In the genomic region with DNA sequence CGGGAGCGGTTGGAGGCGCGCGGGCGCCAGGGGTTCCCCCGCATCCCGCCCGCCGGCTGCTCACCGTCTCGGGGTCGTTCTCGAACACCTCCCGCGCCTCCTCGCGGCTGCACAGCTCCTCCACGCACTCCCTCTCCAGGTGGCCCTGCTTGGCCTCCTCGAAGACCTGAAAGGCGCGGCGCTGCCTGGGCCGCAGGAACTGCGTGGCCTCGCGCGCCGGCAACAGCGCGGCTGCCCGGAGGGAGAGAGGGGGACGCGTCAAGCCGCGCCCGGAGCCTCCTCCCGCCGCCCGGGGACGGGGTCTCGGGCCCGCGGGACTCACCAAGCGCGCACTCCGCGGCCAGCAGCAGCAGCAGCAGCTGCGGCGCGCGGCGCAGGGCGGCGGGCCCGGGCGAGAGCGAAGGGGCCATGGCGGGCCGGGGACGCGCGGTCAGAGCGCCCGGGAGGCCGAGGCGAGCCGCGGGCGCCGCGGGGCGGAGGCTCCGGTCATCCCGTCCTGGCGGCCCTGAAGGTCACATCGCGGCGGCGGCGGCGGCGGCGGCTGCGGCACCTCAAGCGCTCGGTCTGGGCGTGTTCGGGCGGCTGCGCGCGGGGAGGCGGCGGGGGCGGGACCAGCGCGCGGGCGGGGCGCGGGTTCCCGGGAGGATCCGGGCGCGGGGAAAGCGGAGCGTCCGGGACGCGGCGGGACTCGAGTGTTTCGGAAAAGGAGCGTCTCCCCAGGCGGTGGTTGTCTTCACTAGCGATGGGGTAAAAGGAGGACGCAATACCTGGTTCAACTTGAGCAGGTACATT, we compare ENCODE assay signal across 8 cellular contexts. TPM values are rescaled to one million over a fixed set of nuclear protein-coding genes. Genes with fewer than 3 reads are reported as not detected.
DNase-seq lines count a peak whose midpoint lies in the region; ATAC-seq and TF ChIP-seq lines count a peak whose summit lies in the region.

Gene GAS6 (minus strand): TSS at position 566 of the 792 bp plus-strand sequence. CDS start 156 bp downstream, at position 410.

- peaks cover 13% of the 10 kb centered on the region for H3K4me1 Mint-ChIP-seq in activated naive CD8-positive, alpha-beta T cell (ENCODE audit: low read depth)

- peak within 1 kb of the TSS; percentile 93 for H2AFZ ChIP-seq in KMS-11 (ENCODE audit: low read depth)

- H4K20me1 ChIP-seq in KMS-11 (ENCODE audit: insufficient read depth) = no peaks in the 10 kb centered on the region

- H3K27me3 ChIP-seq in KMS-11 (ENCODE audit: insufficient read depth, low read depth) = peaks cover 12% of the 10 kb centered on the region

- H3K4me3 Mint-ChIP-seq in activated naive CD8-positive, alpha-beta T cell = peak within 1 kb of the TSS; percentile 78

- H3K9me3 Mint-ChIP-seq in activated naive CD8-positive, alpha-beta T cell (ENCODE audit: low read depth) = no peaks in the 10 kb centered on the region

- peak within 1 kb of the TSS; percentile 63 for H3K4me2 ChIP-seq in KMS-11

- intact Hi-C loops in Right ventricle myocardium inferior (cut with DNase I) = loop anchor here (1.0 to 5.0 kb wide), 3 partner anchors 19 to 47 kb away; no protein-coding TSS in a partner anchor

- peaks cover 25% of the 10 kb centered on the region for H3K4me1 ChIP-seq in KMS-11 (ENCODE audit: low read depth, poor library complexity, severe bottlenecking)

- no peak for TF ChIP-seq CTCF in KMS-11 (conservative IDR thresholded peaks at IDR 0.05; ENCODE audit: low read depth, low read length)
- no peak for TF ChIP-seq CTCF in omental fat pad (IDR thresholded peaks at IDR 0.05)

- H3K36me3 Mint-ChIP-seq in activated naive CD8-positive, alpha-beta T cell = no peaks in the 10 kb centered on the region

- H3K79me2 ChIP-seq in KMS-11 (ENCODE audit: insufficient read depth, low read depth) = no peaks in the 10 kb centered on the region

- H3K9ac ChIP-seq in KMS-11 = no peak within 1 kb of the TSS; the same call in 1 of the 2 replicates

- DNase-seq in DMS53 (lab: John Stamatoyannopoulos, UW) (peak; percentile 36), DMS53 treated with DMSO at 0.1 percent for 48 hours (lab: John Stamatoyannopoulos, UW; ENCODE audit: unreplicated experiment) (no peak), Right ventricle myocardium inferior (ENCODE audit: missing footprints) (no peak), omental fat pad (ENCODE audit: low spot score) (peak; percentile 17), cerebellar nuclear complex (lab: John Stamatoyannopoulos, UW) (no peak)

- ATAC-seq in Right ventricle myocardium inferior (peak; percentile 76), omental fat pad (ENCODE audit: low FRiP score) (peak; percentile 43), GM18909 (IDR thresholded peaks at IDR 0.05; ENCODE audit: poor library complexity, unreplicated experiment) (no peak)

- no peak within 1 kb of the TSS for H3K27ac ChIP-seq in KMS-11

- H3K27ac Mint-ChIP-seq in activated naive CD8-positive, alpha-beta T cell = no peak within 1 kb of the TSS

- H3K27me3 Mint-ChIP-seq in activated naive CD8-positive, alpha-beta T cell = peaks cover 31% of the 10 kb centered on the region

- no peaks in the 10 kb centered on the region for H3K36me3 ChIP-seq in KMS-11 (ENCODE audit: insufficient read depth)

- H3K4me3 ChIP-seq in KMS-11 (IDR thresholded peaks at IDR 0.05; ENCODE audit: insufficient read depth, low read depth, low read length) = no peak within 1 kb of the TSS

RNA-seq across cellular contexts. Expression of gene GAS6, which starts in this region (rescaled TPM):
- total RNA-seq in Right ventricle myocardium inferior = 189 TPM
- total RNA-seq in omental fat pad = 100 to 1,000 TPM; 129 to 207 (median 164) TPM

Comparison
In these comparisons a context has a peak if more than half of its experiments do, and no peak if none do; other contexts are left out.
1. DNase-seq: peak in DMS53 (single experiment) and omental fat pad (single experiment); none in DMS53 treated with DMSO at 0.1 percent for 48 hours (single experiment), Right ventricle myocardium inferior (single experiment) and cerebellar nuclear complex (0 of 2).